ENCODE assay signal across 8 cellular contexts in genomic region chr11:84384637-84385227, GRCh38.
DNase-seq lines count a peak whose midpoint lies in the region; ATAC-seq and TF ChIP-seq lines count a peak whose summit lies in the region.

No MANE protein-coding gene starts in this region.

- H3K27me3 ChIP-seq in lung (ENCODE audit: control insufficient read depth, insufficient read depth) (no peaks in the 10 kb centered on the region), uterus (no peaks in the 10 kb centered on the region)

- peak; percentile 22 for TF ChIP-seq CTCF in lung (IDR thresholded peaks at IDR 0.05; ENCODE audit: control extremely low read depth, extremely low read depth)
- TF ChIP-seq CTCF in uterus (IDR thresholded peaks at IDR 0.05) = peak; percentile 30 to 54 (median 45)

- H3K4me1 ChIP-seq in lung (ENCODE audit: control insufficient read depth in 2 of 2, insufficient read depth in 2 of 2, low read length in 2 of 2) (no peaks in the 10 kb centered on the region), uterus (no peaks in the 10 kb centered on the region)

- TF ChIP-seq POLR2A in GM18505 (IDR thresholded peaks at IDR 0.05; ENCODE audit: borderline replicate concordance, extremely low read depth, insufficient read depth, insufficient read length) = no peak
- no peak for TF ChIP-seq POLR2A in uterus (IDR thresholded peaks at IDR 0.05)

- DNase-seq in Caki2 (ENCODE audit: low read depth) = peak; percentile 17
- peak; percentile 86 for DNase-seq in OCI-M1 (lab: John Stamatoyannopoulos, UW)
- peak; percentile 69 for DNase-seq in cerebellar cortex (ENCODE audit: low spot score)
- DNase-seq in lung (ENCODE audit: low spot score) = peak; percentile 33
- peak in 1 of 2 donors; percentile 17 for DNase-seq in uterus

- H3K27ac ChIP-seq in lung (ENCODE audit: low read depth in 1 of 2, low read length in 1 of 2) = no peak overlapping the region
- H3K27ac ChIP-seq in uterus = no peak overlapping the region

- in situ Hi-C loops in Caki2 (cut with HindIII; ENCODE audit: low pct_unique_long_range_greater_than_20kb, low sequenced_read_pairs) = no loop called here

- H3K4me3 ChIP-seq in lung (no peak overlapping the region), uterus (no peak overlapping the region)

- intact Hi-C loops in uterus (cut with DNase I; ENCODE audit: low total_unique reads) = no loop called here

- ATAC-seq in GM18505 (IDR thresholded peaks at IDR 0.05; ENCODE audit: unreplicated experiment) (peak; percentile 79), HG03139 (IDR thresholded peaks at IDR 0.05; ENCODE audit: unreplicated experiment) (peak; percentile 85), lung (ENCODE audit: insufficient read depth, low FRiP score) (peak; percentile 37)
- no peak for ATAC-seq in activated CD4-positive, CD25-positive, alpha-beta regulatory T cell treated with anti-CD3 and anti-CD28 coated beads, Interleukin-2, amount 50 U/mL, for 24 hours

- H3K9me3 ChIP-seq in lung (ENCODE audit: control insufficient read depth in 2 of 2, insufficient read depth in 1 of 2, low read length in 1 of 2) (no peaks in the 10 kb centered on the region), uterus (no peaks in the 10 kb centered on the region)

- no peaks in the 10 kb centered on the region for H3K36me3 ChIP-seq in lung (ENCODE audit: control insufficient read depth in 2 of 2, insufficient read depth in 2 of 2, low read length in 2 of 2)
- H3K36me3 ChIP-seq in uterus = no peaks in the 10 kb centered on the region

- WGBS in lung, 2 donors = 18 to 19% methylated on average over 4 of the region's 4 CpGs

Comparison
In these comparisons a context has a peak if more than half of its experiments do, and no peak if none do; other contexts are left out.
1. ATAC-seq: peak in GM18505 (single experiment), HG03139 (single experiment) and lung (single experiment); none in activated CD4-positive, CD25-positive, alpha-beta regulatory T cell treated with anti-CD3 and anti-CD28 coated beads, Interleukin-2, amount 50 U/mL, for 24 hours (0 of 2).